In the genomic region with DNA sequence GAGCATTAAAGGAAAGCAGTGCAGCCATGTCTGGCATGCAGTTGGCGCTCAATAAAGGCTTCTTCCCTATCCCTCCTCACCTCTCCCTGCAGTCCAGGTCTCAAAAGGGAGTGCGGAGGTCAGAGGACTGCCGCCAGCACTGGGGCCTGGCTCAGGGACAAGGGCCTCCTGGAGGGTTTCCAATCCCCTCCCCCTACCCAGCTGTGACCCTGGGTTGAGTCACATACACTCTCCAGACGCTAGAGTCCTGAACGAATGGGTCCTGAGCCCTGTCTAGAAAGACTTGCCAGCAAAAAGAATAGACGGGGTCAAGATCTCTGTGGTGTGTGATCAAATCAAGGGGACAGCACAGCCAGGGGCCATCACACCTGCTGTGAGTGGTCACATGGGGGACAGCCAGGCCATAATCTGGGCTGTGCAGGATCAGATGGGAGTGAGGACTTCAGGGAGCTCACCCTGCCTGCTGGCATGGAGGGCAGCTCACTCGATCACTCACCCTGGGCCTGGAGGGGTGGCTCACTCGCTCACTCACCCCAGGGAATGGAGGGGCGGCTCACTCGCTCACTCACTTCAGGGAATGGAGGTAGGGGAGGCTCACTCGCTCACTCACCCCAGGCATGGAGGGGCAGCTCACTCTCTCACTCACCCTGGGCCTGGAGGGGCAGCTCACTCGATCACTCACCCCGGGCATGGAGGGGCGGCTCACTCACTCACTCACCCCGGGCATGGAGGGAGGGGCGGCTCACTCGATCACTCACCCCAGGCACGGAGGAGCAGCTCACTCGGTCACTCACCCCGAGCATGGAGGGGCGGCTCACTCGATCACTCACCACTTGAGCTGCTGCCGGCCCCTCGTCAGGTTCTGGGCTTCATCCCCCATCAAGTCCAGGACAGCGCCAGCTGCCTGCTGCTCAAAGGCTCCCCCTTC, we compare ENCODE assay signal across 1 cellular context.
TF ChIP-seq lines count a peak whose summit lies in the region.

No MANE protein-coding gene starts in this region.

TF ChIP-seq in A549, 52 proteins besides CTCF, POLR2A, EP300 and RAD21:
- TF ChIP-seq ZC3H11A (IDR thresholded peaks at IDR 0.05), result no peak
- TF ChIP-seq, protein P1, sequence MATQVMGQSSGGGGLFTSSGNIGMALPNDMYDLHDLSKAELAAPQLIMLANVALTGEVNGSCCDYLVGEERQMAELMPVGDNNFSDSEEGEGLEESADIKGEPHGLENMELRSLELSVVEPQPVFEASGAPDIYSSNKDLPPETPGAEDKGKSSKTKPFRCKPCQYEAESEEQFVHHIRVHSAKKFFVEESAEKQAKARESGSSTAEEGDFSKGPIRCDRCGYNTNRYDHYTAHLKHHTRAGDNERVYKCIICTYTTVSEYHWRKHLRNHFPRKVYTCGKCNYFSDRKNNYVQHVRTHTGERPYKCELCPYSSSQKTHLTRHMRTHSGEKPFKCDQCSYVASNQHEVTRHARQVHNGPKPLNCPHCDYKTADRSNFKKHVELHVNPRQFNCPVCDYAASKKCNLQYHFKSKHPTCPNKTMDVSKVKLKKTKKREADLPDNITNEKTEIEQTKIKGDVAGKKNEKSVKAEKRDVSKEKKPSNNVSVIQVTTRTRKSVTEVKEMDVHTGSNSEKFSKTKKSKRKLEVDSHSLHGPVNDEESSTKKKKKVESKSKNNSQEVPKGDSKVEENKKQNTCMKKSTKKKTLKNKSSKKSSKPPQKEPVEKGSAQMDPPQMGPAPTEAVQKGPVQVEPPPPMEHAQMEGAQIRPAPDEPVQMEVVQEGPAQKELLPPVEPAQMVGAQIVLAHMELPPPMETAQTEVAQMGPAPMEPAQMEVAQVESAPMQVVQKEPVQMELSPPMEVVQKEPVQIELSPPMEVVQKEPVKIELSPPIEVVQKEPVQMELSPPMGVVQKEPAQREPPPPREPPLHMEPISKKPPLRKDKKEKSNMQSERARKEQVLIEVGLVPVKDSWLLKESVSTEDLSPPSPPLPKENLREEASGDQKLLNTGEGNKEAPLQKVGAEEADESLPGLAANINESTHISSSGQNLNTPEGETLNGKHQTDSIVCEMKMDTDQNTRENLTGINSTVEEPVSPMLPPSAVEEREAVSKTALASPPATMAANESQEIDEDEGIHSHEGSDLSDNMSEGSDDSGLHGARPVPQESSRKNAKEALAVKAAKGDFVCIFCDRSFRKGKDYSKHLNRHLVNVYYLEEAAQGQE (IDR thresholded peaks at IDR 0.05), result no peak
- no peak for TF ChIP-seq HOXA7 (CRISPR knock-in tag; IDR thresholded peaks at IDR 0.05)
- no peak for TF ChIP-seq HOXB5 (CRISPR knock-in tag; IDR thresholded peaks at IDR 0.05)
- no peak for TF ChIP-seq TP53 (CRISPR knock-in tag; IDR thresholded peaks at IDR 0.05)
- TF ChIP-seq ZNF302 (CRISPR knock-in tag; IDR thresholded peaks at IDR 0.05), result no peak
- no peak for TF ChIP-seq MAX (IDR thresholded peaks at IDR 0.05)
- TF ChIP-seq NFE2L2 (conservative IDR thresholded peaks at IDR 0.05; ENCODE audit: low read length), result no peak
- no peak for TF ChIP-seq RARB (CRISPR knock-in tag; IDR thresholded peaks at IDR 0.05)
- no peak for TF ChIP-seq BHLHE40 (IDR thresholded peaks at IDR 0.05; ENCODE audit: low read depth, low read length)
- TF ChIP-seq E2F6 (IDR thresholded peaks at IDR 0.05; ENCODE audit: borderline replicate concordance, low read depth), result no peak
- TF ChIP-seq HEYL (CRISPR knock-in tag; IDR thresholded peaks at IDR 0.05), result no peak
- no peak for TF ChIP-seq GATA3 (IDR thresholded peaks at IDR 0.05; ENCODE audit: borderline replicate concordance)
- no peak for TF ChIP-seq EHMT2 (IDR thresholded peaks at IDR 0.05; ENCODE audit: low read depth)
TF ChIP-seq in A549: peak in this region for 0.
